12 cellular contexts compared by ENCODE assay signal in genomic region chr17:10633738-10634379, GRCh38. TPM values are rescaled to one million over a fixed set of nuclear protein-coding genes. Genes with fewer than 3 reads are reported as not detected.
DNase-seq lines count a peak whose midpoint lies in the region; ATAC-seq and TF ChIP-seq lines count a peak whose summit lies in the region.
"Had no signal": no experiment of that assay in that cellular context is flagged by ENCODE, and none has a peak within 500 bp of the region (broad histone marks: within the 10 kb centered on the region; RNA-seq: fewer than 3 reads in every experiment).

No MANE protein-coding gene starts in this region.

- H3K36me3 Mint-ChIP-seq in chondrocyte (ENCODE audit: low read depth) = peaks cover 20% of the 10 kb centered on the region

- no peak overlapping the region for H3K4me3 Mint-ChIP-seq in chondrocyte (ENCODE audit: unreplicated experiment)
- H3K4me3 Mint-ChIP-seq: activated naive CD4-positive, alpha-beta T cell treated with anti-CD3 and anti-CD28 coated beads for 36 hours had no signal

- H3K4me1 Mint-ChIP-seq in chondrocyte (ENCODE audit: low read depth) = no peaks in the 10 kb centered on the region

- TF ChIP-seq CTCF in GM12865 (IDR thresholded peaks at IDR 0.05; ENCODE audit: insufficient read depth, low read depth, low read length, missing control alignments) (no peak), chondrocyte (IDR thresholded peaks at IDR 0.05) (no peak)

- H3K27me3 Mint-ChIP-seq in chondrocyte (ENCODE audit: low read depth) = no peaks in the 10 kb centered on the region

- no peaks in the 10 kb centered on the region for H3K4me1 ChIP-seq in GM23248 (ENCODE audit: insufficient read depth)
- H3K4me1 ChIP-seq: BE2C had no signal

- H4K20me1 ChIP-seq in GM23248 (ENCODE audit: insufficient read depth) = no peaks in the 10 kb centered on the region

- in situ Hi-C loops in GM23248 (cut with MboI) = loop anchor here (25.0 kb wide), 1 partner anchor 1328 kb away; no protein-coding TSS in a partner anchor

- no peak overlapping the region for H3K4me2 ChIP-seq in GM23248 (ENCODE audit: unreplicated experiment)

- peak; percentile 85 for DNase-seq in GM12865 (ENCODE audit: low read depth)
- DNase-seq in HuH-7 (ENCODE audit: low spot score) = no peak
- DNase-seq in chondrocyte (ENCODE audit: low spot score) = no peak
- no peak for DNase-seq in mesenteric fat pad (ENCODE audit: low spot score)
- DNase-seq in GM23248 = no peak
- DNase-seq: activated naive CD4-positive, alpha-beta T cell treated with anti-CD3 and anti-CD28 coated beads for 36 hours; BE2C; glutamatergic neuron had no signal

- H3K4me3 ChIP-seq in GM12865 (ENCODE audit: low read depth, low read length) (no peak overlapping the region), GM23248 (no peak overlapping the region)
- H3K4me3 ChIP-seq: coronary artery had no signal

- H3K9me2 ChIP-seq in GM23248 (ENCODE audit: insufficient read depth) = no peaks in the 10 kb centered on the region

- H3K9ac ChIP-seq in GM23248 = no peak overlapping the region

- H3K79me2 ChIP-seq in GM23248 (ENCODE audit: insufficient read depth) = no peaks in the 10 kb centered on the region

- no peak overlapping the region for H3K27ac ChIP-seq in GM23248
- H3K27ac ChIP-seq: coronary artery had no signal

- no peaks in the 10 kb centered on the region for H3K36me3 ChIP-seq in GM23248 (ENCODE audit: low read depth)
- H3K36me3 ChIP-seq: BE2C had no signal

- no peaks in the 10 kb centered on the region for H3K27me3 ChIP-seq in GM23248 (replicated peaks; ENCODE audit: insufficient read depth)
- H3K27me3 ChIP-seq: BE2C had no signal

- peak; percentile 90 for ATAC-seq in GM19324 (IDR thresholded peaks at IDR 0.05; ENCODE audit: low FRiP score, unreplicated experiment)
- peak; percentile 92 for ATAC-seq in HG02763 (IDR thresholded peaks at IDR 0.05; ENCODE audit: unreplicated experiment)
- peak; percentile 93 for ATAC-seq in HG03520 (IDR thresholded peaks at IDR 0.05; ENCODE audit: unreplicated experiment)

- no peak overlapping the region for H3K27ac Mint-ChIP-seq in chondrocyte (ENCODE audit: unreplicated experiment)
- H3K27ac Mint-ChIP-seq: activated naive CD4-positive, alpha-beta T cell treated with anti-CD3 and anti-CD28 coated beads for 36 hours had no signal

- H3K9me3 Mint-ChIP-seq in chondrocyte (ENCODE audit: low read depth) = no peaks in the 10 kb centered on the region
- H3K9me3 Mint-ChIP-seq: activated naive CD4-positive, alpha-beta T cell treated with anti-CD3 and anti-CD28 coated beads for 36 hours had no signal

- H3K9me3 ChIP-seq in GM23248 (ENCODE audit: low read depth) = no peaks in the 10 kb centered on the region
- H3K9me3 ChIP-seq: BE2C had no signal

- WGBS in GM23248 (ENCODE audit: low coverage in 1 of 2, low lambda C conversion rate in 2 of 2, missing lambda C conversion rate in 2 of 2), 2 experiments = 91 to 92% methylated on average over 15 of the region's 15 CpGs

- H2AFZ ChIP-seq in GM23248 = no peak overlapping the region

- H3F3A ChIP-seq in GM23248 (ENCODE audit: insufficient read depth) = no peaks in the 10 kb centered on the region

RNA-seq across cellular contexts. Expression of gene MYH3, which starts 23.2 kb away (rescaled TPM):
- 3.0 to 3.5 TPM (median 3.2 TPM) in 3 replicates for total RNA-seq in chondrocyte
- 3.8 TPM for total RNA-seq in mesenteric fat pad
- 1.1 and 3.1 TPM in 2 replicates for total RNA-seq in GM23248 (2014; rRNA removed; shearing (Covaris generic))
- polyA plus RNA-seq in GM23248 (2016; fragmentation: Nextera tagmentation; extraction: Ambion mirVana) = 0.26 TPM in 1 of 2 replicates, not detected in the other
